ENCODE assay signal across 16 cellular contexts in the genomic region with DNA sequence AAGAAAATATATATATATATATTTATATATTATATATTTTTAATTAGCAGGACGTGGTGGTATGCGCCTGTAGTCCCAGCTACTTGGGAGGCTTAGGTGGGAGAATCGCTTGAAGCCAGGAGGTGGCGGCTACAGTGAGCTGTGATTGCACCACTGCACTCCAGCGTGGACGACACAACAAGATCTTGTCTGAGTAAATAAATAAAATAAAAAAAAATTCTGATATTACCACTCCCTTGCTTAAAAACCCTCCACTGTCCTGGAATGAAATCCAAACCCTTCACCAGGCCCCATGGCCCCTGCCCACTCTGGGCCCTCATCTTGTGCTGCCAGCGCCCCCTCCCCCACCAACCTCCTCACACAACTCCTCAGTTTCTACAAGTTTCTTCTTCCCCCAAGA. TPM values are rescaled to one million over a fixed set of nuclear protein-coding genes. Genes with fewer than 3 reads are reported as not detected.
DNase-seq lines count a peak whose midpoint lies in the region; ATAC-seq, FAIRE-seq and TF ChIP-seq lines count a peak whose summit lies in the region.
"Had no signal": no experiment of that assay in that cellular context is flagged by ENCODE, and none has a peak within 500 bp of the region (broad histone marks: within the 10 kb centered on the region; RNA-seq: fewer than 3 reads in every experiment).

No MANE protein-coding gene starts in this region.

- peak overlapping the region; percentile 98 for H3K4me2 ChIP-seq in KMS-11
- H3K4me2 ChIP-seq in smooth muscle cell: peak overlapping the region; percentile 16
- no peak overlapping the region for H3K4me2 ChIP-seq in PC-3 (ENCODE audit: low read length)

- H3K27ac Mint-ChIP-seq in activated CD4-positive, alpha-beta T cell treated with anti-CD3 and anti-CD28 coated beads, Interleukin-2, amount 10 ng/mL, durations not matched to agents 7 days and 5 days: peak overlapping the region; percentile 98

- no TSS peak for BruUV-seq in PC-3 (replicated peaks; lab: Mats Ljungman, UMichigan)

- no peak overlapping the region; the same call in 1 of the 2 replicates for H3K9ac ChIP-seq in KMS-11
- H3K9ac ChIP-seq in smooth muscle cell (ENCODE audit: low read depth): no peak overlapping the region
- H3K9ac ChIP-seq in PC-3 (ENCODE audit: low read length): no peak overlapping the region

- POLR2A ChIA-PET in activated CD4-positive, alpha-beta T cell treated with anti-CD3 and anti-CD28 coated beads, Interleukin-2, amount 10 ng/mL, durations not matched to agents 7 days and 5 days (lab: Charles Lee): no interaction called here
- POLR2A ChIA-PET in PC-3 (lab: Charles Lee; ENCODE audit: unreplicated experiment): interaction anchor here (0.6 kb wide), 1 partner anchor 294 kb away, joined by 11 read pairs; no protein-coding TSS in a partner anchor

- H4K20me1 ChIP-seq in KMS-11 (ENCODE audit: insufficient read depth) (no peaks in the 10 kb centered on the region; the same call in 1 of the 2 replicates), smooth muscle cell (ENCODE audit: low read depth) (peaks cover 49% of the 10 kb centered on the region), PC-3 (ENCODE audit: low read length) (no peaks in the 10 kb centered on the region)

- no peaks in the 10 kb centered on the region for H3K9me2 ChIP-seq in PC-3 (replicated peaks; ENCODE audit: low read length)

- H2AFZ ChIP-seq in KMS-11 (ENCODE audit: low read depth) (no peak overlapping the region; the same call in 1 of the 2 replicates), smooth muscle cell (ENCODE audit: low read depth) (no peak overlapping the region), PC-3 (ENCODE audit: low read length) (no peak overlapping the region)

- intact Hi-C loops in adrenal gland (cut with DNase I) (no loop called here), PC-3 (cut with micrococcal nuclease) (loop anchor here (5.0 kb wide), 1 partner anchor 40 kb away; no protein-coding TSS in a partner anchor)

- H3K36me3 Mint-ChIP-seq in activated CD4-positive, alpha-beta T cell treated with anti-CD3 and anti-CD28 coated beads, Interleukin-2, amount 10 ng/mL, durations not matched to agents 7 days and 5 days (ENCODE audit: low read depth): peaks cover 14% of the 10 kb centered on the region

- TF ChIP-seq CTCF in KMS-11 (conservative IDR thresholded peaks at IDR 0.05; ENCODE audit: low read depth, low read length) (no peak), adrenal gland (IDR thresholded peaks at IDR 0.05) (no peak), smooth muscle cell (IDR thresholded peaks at IDR 0.05; ENCODE audit: borderline replicate concordance, insufficient read depth, poor library complexity, severe bottlenecking) (no peak), PC-3 (conservative IDR thresholded peaks at IDR 0.05; ENCODE audit: low read depth, low read length) (no peak)

- H3F3A ChIP-seq in smooth muscle cell (ENCODE audit: low read depth) (peaks cover 18% of the 10 kb centered on the region), PC-3 (ENCODE audit: low read length, unreplicated experiment) (no peaks in the 10 kb centered on the region)

- peaks cover 78% of the 10 kb centered on the region for H3K4me1 Mint-ChIP-seq in activated CD4-positive, alpha-beta T cell treated with anti-CD3 and anti-CD28 coated beads, Interleukin-2, amount 10 ng/mL, durations not matched to agents 7 days and 5 days

- H3K36me3 ChIP-seq in KMS-11 (ENCODE audit: insufficient read depth) (no peaks in the 10 kb centered on the region), adrenal gland (replicated peaks in 1 of 2) (no peaks in the 10 kb centered on the region), smooth muscle cell (ENCODE audit: low read depth) (no peaks in the 10 kb centered on the region), PC-3 (ENCODE audit: low read depth, low read length) (no peaks in the 10 kb centered on the region)
- H3K36me3 ChIP-seq: thoracic aorta had no signal

- no peaks in the 10 kb centered on the region for H3K9me3 ChIP-seq in adrenal gland (replicated peaks in 1 of 3)
- H3K9me3 ChIP-seq in smooth muscle cell (replicated peaks; ENCODE audit: low read depth): no peaks in the 10 kb centered on the region
- H3K9me3 ChIP-seq in PC-3 (ENCODE audit: low read length): no peaks in the 10 kb centered on the region
- H3K9me3 ChIP-seq: thoracic aorta had no signal

- peak overlapping the region; percentile 94; the same call in 1 of the 2 replicates for H3K27ac ChIP-seq in KMS-11
- H3K27ac ChIP-seq in adrenal gland: peak overlapping the region in 4 of 5 donors; percentile 28 to 88 (median 67)
- peak overlapping the region; percentile 57 for H3K27ac ChIP-seq in smooth muscle cell (ENCODE audit: low read depth)
- no peak overlapping the region for H3K27ac ChIP-seq in PC-3 (ENCODE audit: low read length)

- H3K27me3 Mint-ChIP-seq in activated CD4-positive, alpha-beta T cell treated with anti-CD3 and anti-CD28 coated beads, Interleukin-2, amount 10 ng/mL, durations not matched to agents 7 days and 5 days: no peaks in the 10 kb centered on the region

- no peaks in the 10 kb centered on the region for H3K9me3 Mint-ChIP-seq in activated CD4-positive, alpha-beta T cell treated with anti-CD3 and anti-CD28 coated beads, Interleukin-2, amount 10 ng/mL, durations not matched to agents 7 days and 5 days
- H3K9me3 Mint-ChIP-seq: HFFc6 had no signal

- H3K4me3 Mint-ChIP-seq in activated CD4-positive, alpha-beta T cell treated with anti-CD3 and anti-CD28 coated beads, Interleukin-2, amount 10 ng/mL, durations not matched to agents 7 days and 5 days: peak overlapping the region; percentile 80
- H3K4me3 Mint-ChIP-seq: HFFc6 had no signal

- H3K4me1 ChIP-seq in KMS-11 (ENCODE audit: low read depth, poor library complexity, severe bottlenecking) (peaks cover 76% of the 10 kb centered on the region), adrenal gland (replicated peaks in 1 of 2) (peaks cover 31 to 80% of the 10 kb centered on the region in 2 donors), smooth muscle cell (ENCODE audit: low read depth) (peaks cover 25% of the 10 kb centered on the region), PC-3 (ENCODE audit: insufficient read depth, low read length) (peaks cover 29% of the 10 kb centered on the region)

- FAIRE-seq in frontal cortex (lab: Jason Lieb, UNC): no peak
- FAIRE-seq: colon, small intestine had no signal

- no peak for ATAC-seq in HG03521 (IDR thresholded peaks at IDR 0.05; ENCODE audit: unreplicated experiment)
- ATAC-seq in PC-3: no peak

- H3K4me3 ChIP-seq in KMS-11 (IDR thresholded peaks at IDR 0.05; ENCODE audit: insufficient read depth, low read depth, low read length) (no peak overlapping the region), adrenal gland (no peak overlapping the region), smooth muscle cell (no peak overlapping the region), PC-3 (ENCODE audit: low read length) (no peak overlapping the region)
- H3K4me3 ChIP-seq: thoracic aorta had no signal

- DNase-seq in activated CD4-positive, alpha-beta T cell treated with anti-CD3 and anti-CD28 coated beads, Interleukin-2, amount 10 ng/mL, durations not matched to agents 7 days and 5 days: no peak
- no peak for DNase-seq in activated CD4-positive, alpha-beta T cell treated with anti-CD3 and anti-CD28 coated beads, Interleukin-2, amount 50 U/mL, for 1 hour
- DNase-seq in adrenal gland: no peak
- no peak for DNase-seq in smooth muscle cell (lab: John Stamatoyannopoulos, UW; ENCODE audit: unreplicated experiment)
- DNase-seq in PC-3: no peak
- DNase-seq in frontal cortex (ENCODE audit: low spot score in 2 of 2): no peak
- DNase-seq: ACHN; activated CD4-positive, alpha-beta T cell treated with anti-CD3 and anti-CD28 coated beads for 48 hours; DMS153; HFFc6; occipital lobe; small intestine had no signal

- H3K79me2 ChIP-seq in KMS-11 (ENCODE audit: insufficient read depth, low read depth) (no peaks in the 10 kb centered on the region), smooth muscle cell (ENCODE audit: low read depth) (peaks cover 92% of the 10 kb centered on the region), PC-3 (ENCODE audit: low read length) (peaks cover 21% of the 10 kb centered on the region)

- no peak for TF ChIP-seq POLR2A in adrenal gland (IDR thresholded peaks at IDR 0.05)

- CTCF ChIA-PET in activated CD4-positive, alpha-beta T cell treated with anti-CD3 and anti-CD28 coated beads, Interleukin-2, amount 10 ng/mL, durations not matched to agents 7 days and 5 days (lab: Charles Lee): interaction anchor here (1.0 to 3.7 kb wide), 6 partner anchors 20 to 46 kb away, joined by 3 to 23 read pairs (median 5); no protein-coding TSS in a partner anchor
- CTCF ChIA-PET in PC-3 (lab: Charles Lee): no interaction called here

- WGBS in adrenal gland, 4 donors: 91 to 97% (median 93%) methylated on average over 7 of the region's 7 CpGs
- 91% methylated on average over 7 of the region's 7 CpGs for WGBS in smooth muscle cell (ENCODE audit: low lambda C conversion rate)

- no peaks in the 10 kb centered on the region for H3K27me3 ChIP-seq in KMS-11 (ENCODE audit: insufficient read depth, low read depth)
- no peaks in the 10 kb centered on the region for H3K27me3 ChIP-seq in adrenal gland
- no peaks in the 10 kb centered on the region for H3K27me3 ChIP-seq in smooth muscle cell (ENCODE audit: low read depth)
- H3K27me3 ChIP-seq in PC-3 (ENCODE audit: low read length): no peaks in the 10 kb centered on the region

RNA-seq across cellular contexts. Expression of a gene that starts 1.7 kb away (rescaled TPM):
- 100 to 1,000 TPM; 101 to 107 TPM for total RNA-seq in activated CD4-positive, alpha-beta T cell treated with anti-CD3 and anti-CD28 coated beads, Interleukin-2, amount 10 ng/mL, durations not matched to agents 7 days and 5 days
- total RNA-seq in adrenal gland (100 to 1,000 TPM; 173 to 588 (median 259) TPM), smooth muscle cell (63.8 and 129 TPM in 2 replicates), PC-3 (2014; rRNA removed) (86.8 and 110 TPM in 2 replicates), frontal cortex (8.2 TPM)
- polyA plus RNA-seq in adrenal gland (100 to 1,000 TPM; 150 to 327 (median 176) TPM), smooth muscle cell (101 and 108 TPM in 2 replicates)
